ENCODE assay signal across 28 cellular contexts in the genomic region with DNA sequence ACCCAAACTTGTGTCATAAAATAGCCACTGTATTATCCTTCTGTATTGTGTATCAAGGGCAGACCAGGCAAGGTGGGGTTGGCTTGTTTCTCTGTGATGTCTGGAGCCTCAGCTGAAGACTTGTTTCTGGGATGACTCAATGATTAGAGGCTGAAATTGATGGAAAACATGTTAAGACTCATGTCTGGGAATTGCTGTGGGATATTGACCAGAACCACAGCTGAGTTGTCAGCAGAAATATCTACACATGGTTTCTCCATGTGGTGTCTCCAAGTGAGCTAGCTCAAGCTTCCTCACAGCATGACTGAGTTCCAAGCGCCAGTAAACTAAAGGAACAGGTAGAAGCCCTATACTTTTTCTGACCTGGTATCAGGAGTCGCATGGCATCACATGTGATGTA.
"Had no signal": no experiment of that assay in that cellular context is flagged by ENCODE, and none has a peak within 500 bp of the region (broad histone marks: within the 10 kb centered on the region; RNA-seq: fewer than 3 reads in every experiment).

No MANE protein-coding gene starts in this region.

- H3K4me3 Mint-ChIP-seq: dendritic cell treated with granulocyte-macrophage colony-stimulating factor and Interleukin-4, amounts not matched to agents 40 ng/mL and 50 ng/mL, for 4 days; endodermal cell; immature natural killer cell; memory B cell; mesothelial cell of epicardium; naive B cell; nephron; neural progenitor cell; stimulated activated memory B cell treated with anti-CD40 and anti-IgM and Interleukin-4, amounts not matched to agents 10 μg/mL and 1 μg/mL and 100 μg/mL, for 72 hours; stimulated activated naive CD8-positive, alpha-beta T cell treated with anti-CD3 and anti-CD28 coated beads, Interleukin-15, Interleukin-2, amounts not matched to agents 100 ng/mL and 50 ng/mL, for 24 hours had no signal

- H3K4me1 Mint-ChIP-seq: memory B cell; mesothelial cell of epicardium; naive B cell; nephron; stimulated activated memory B cell treated with anti-CD40 and anti-IgM and Interleukin-4, amounts not matched to agents 10 μg/mL and 1 μg/mL and 100 μg/mL, for 72 hours had no signal

- ATAC-seq: left ventricle myocardium superior; lower lobe of right lung; mucosa of descending colon; stimulated activated memory B cell treated with anti-CD40 and anti-IgM and Interleukin-4, amounts not matched to agents 10 μg/mL and 1 μg/mL and 100 μg/mL, for 72 hours; upper lobe of right lung had no signal

- H3K27ac Mint-ChIP-seq: dendritic cell treated with granulocyte-macrophage colony-stimulating factor and Interleukin-4, amounts not matched to agents 40 ng/mL and 50 ng/mL, for 4 days; endodermal cell; immature natural killer cell; memory B cell; mesothelial cell of epicardium; nephron; neural progenitor cell; progenitor cell of endocrine pancreas; stimulated activated memory B cell treated with anti-CD40 and anti-IgM and Interleukin-4, amounts not matched to agents 10 μg/mL and 1 μg/mL and 100 μg/mL, for 72 hours; stimulated activated naive CD8-positive, alpha-beta T cell treated with anti-CD3 and anti-CD28 coated beads, Interleukin-15, Interleukin-2, amounts not matched to agents 100 ng/mL and 50 ng/mL, for 24 hours had no signal

- H3K27me3 Mint-ChIP-seq: dendritic cell treated with granulocyte-macrophage colony-stimulating factor and Interleukin-4, amounts not matched to agents 40 ng/mL and 50 ng/mL, for 4 days; naive B cell; progenitor cell of endocrine pancreas; stimulated activated memory B cell treated with anti-CD40 and anti-IgM and Interleukin-4, amounts not matched to agents 10 μg/mL and 1 μg/mL and 100 μg/mL, for 72 hours; stimulated activated naive CD8-positive, alpha-beta T cell treated with anti-CD3 and anti-CD28 coated beads, Interleukin-15, Interleukin-2, amounts not matched to agents 100 ng/mL and 50 ng/mL, for 24 hours had no signal

- H3K4me1 ChIP-seq: colonic mucosa, esophagus squamous epithelium, lower lobe of right lung, parathyroid adenoma, sigmoid colon, spleen, suprapubic skin, transverse colon, upper lobe of right lung, uterus had no signal

- H3K9me3 ChIP-seq: colonic mucosa, esophagus squamous epithelium, lower lobe of right lung, mucosa of descending colon, sigmoid colon, spleen, suprapubic skin, transverse colon, upper lobe of right lung, uterus had no signal

- H3K9ac ChIP-seq: neural progenitor cell, parathyroid adenoma had no signal

- H3K36me3 ChIP-seq: colonic mucosa, esophagus squamous epithelium, lower lobe of right lung, neural progenitor cell, sigmoid colon, spleen, suprapubic skin, transverse colon, upper lobe of right lung, uterus had no signal

- H3K36me3 Mint-ChIP-seq: memory B cell; mesothelial cell of epicardium; naive B cell; neural progenitor cell; stimulated activated memory B cell treated with anti-CD40 and anti-IgM and Interleukin-4, amounts not matched to agents 10 μg/mL and 1 μg/mL and 100 μg/mL, for 72 hours had no signal

- H2AFZ ChIP-seq: neural progenitor cell, parathyroid adenoma had no signal

- H3K79me2 ChIP-seq: parathyroid adenoma had no signal

- DNase-seq: colonic mucosa; effector CD8-positive, alpha-beta T cell; endodermal cell; erythroblast; esophagus squamous epithelium; hypothalamus; immature natural killer cell; islet precursor cell; left ventricle myocardium superior; lower lobe of right lung; mucosa of descending colon; naive B cell; sigmoid colon; spleen; stimulated activated CD4-positive, alpha-beta T cell treated with anti-CD3 and anti-CD28 coated beads, Interleukin-4, amount 100 ng/mL, for 4 hours; transverse colon; upper lobe of right lung; uterus had no signal

- H3K4me2 ChIP-seq: neural progenitor cell had no signal

- H3K27me3 ChIP-seq: colonic mucosa, esophagus squamous epithelium, neural progenitor cell, sigmoid colon, spleen, suprapubic skin, transverse colon, upper lobe of right lung, uterus had no signal

- H3K4me3 ChIP-seq: colonic mucosa, esophagus squamous epithelium, lower lobe of right lung, mucosa of descending colon, neural progenitor cell, sigmoid colon, spleen, suprapubic skin, transverse colon, upper lobe of right lung, uterus had no signal

- H3K27ac ChIP-seq: colonic mucosa, esophagus squamous epithelium, lower lobe of right lung, neural progenitor cell, parathyroid adenoma, sigmoid colon, spleen, suprapubic skin, transverse colon, upper lobe of right lung, uterus had no signal

- H3K9me3 Mint-ChIP-seq: dendritic cell treated with granulocyte-macrophage colony-stimulating factor and Interleukin-4, amounts not matched to agents 40 ng/mL and 50 ng/mL, for 4 days; endodermal cell; mesothelial cell of epicardium; nephron; neural progenitor cell; stimulated activated memory B cell treated with anti-CD40 and anti-IgM and Interleukin-4, amounts not matched to agents 10 μg/mL and 1 μg/mL and 100 μg/mL, for 72 hours; stimulated activated naive CD8-positive, alpha-beta T cell treated with anti-CD3 and anti-CD28 coated beads, Interleukin-15, Interleukin-2, amounts not matched to agents 100 ng/mL and 50 ng/mL, for 24 hours had no signal
